In the genomic region with DNA sequence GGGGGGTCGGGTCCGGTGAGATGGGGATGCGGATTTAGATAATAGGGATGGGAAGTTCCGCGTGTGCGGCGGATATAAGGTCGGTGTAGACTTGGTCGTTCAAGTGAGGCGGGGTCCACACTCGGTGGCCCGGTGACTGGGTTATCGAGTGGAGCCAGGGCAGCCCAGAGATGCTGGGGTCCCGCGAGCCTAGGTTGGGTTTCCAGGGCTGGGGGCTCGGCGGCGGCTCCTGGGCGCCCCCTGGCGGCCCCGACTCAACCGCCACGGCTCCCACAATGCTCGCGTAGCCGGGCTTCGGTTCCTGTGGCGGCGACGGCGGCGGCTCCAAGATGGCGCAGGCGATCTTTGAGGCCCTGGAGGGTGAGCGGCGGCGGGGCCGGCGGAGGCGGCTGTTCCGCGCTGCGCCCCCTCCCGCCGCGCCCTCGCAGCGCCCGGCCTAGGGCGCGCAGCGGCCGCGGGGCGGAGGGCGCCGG, we compare ENCODE assay signal across 1 cellular context.
TF ChIP-seq lines count a peak whose summit lies in the region.

A gene (plus strand): TSS at position 304 of the 473 bp plus-strand sequence. CDS start 26 bp downstream, at position 330.

TF ChIP-seq in HepG2, 621 proteins besides CTCF, POLR2A, EP300 and RAD21 (continued from another document and continues in another):
- TF ChIP-seq, protein P1, sequence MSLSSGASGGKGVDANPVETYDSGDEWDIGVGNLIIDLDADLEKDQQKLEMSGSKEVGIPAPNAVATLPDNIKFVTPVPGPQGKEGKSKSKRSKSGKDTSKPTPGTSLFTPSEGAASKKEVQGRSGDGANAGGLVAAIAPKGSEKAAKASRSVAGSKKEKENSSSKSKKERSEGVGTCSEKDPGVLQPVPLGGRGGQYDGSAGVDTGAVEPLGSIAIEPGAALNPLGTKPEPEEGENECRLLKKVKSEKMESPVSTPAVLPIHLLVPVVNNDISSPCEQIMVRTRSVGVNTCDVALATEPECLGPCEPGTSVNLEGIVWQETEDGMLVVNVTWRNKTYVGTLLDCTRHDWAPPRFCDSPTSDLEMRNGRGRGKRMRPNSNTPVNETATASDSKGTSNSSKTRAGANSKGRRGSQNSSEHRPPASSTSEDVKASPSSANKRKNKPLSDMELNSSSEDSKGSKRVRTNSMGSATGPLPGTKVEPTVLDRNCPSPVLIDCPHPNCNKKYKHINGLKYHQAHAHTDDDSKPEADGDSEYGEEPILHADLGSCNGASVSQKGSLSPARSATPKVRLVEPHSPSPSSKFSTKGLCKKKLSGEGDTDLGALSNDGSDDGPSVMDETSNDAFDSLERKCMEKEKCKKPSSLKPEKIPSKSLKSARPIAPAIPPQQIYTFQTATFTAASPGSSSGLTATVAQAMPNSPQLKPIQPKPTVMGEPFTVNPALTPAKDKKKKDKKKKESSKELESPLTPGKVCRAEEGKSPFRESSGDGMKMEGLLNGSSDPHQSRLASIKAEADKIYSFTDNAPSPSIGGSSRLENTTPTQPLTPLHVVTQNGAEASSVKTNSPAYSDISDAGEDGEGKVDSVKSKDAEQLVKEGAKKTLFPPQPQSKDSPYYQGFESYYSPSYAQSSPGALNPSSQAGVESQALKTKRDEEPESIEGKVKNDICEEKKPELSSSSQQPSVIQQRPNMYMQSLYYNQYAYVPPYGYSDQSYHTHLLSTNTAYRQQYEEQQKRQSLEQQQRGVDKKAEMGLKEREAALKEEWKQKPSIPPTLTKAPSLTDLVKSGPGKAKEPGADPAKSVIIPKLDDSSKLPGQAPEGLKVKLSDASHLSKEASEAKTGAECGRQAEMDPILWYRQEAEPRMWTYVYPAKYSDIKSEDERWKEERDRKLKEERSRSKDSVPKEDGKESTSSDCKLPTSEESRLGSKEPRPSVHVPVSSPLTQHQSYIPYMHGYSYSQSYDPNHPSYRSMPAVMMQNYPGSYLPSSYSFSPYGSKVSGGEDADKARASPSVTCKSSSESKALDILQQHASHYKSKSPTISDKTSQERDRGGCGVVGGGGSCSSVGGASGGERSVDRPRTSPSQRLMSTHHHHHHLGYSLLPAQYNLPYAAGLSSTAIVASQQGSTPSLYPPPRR (CRISPR knock-in tag; IDR thresholded peaks at IDR 0.05; ENCODE audit: borderline replicate concordance) = peak; percentile 68; the same call in 1 of the 2 replicates
- TF ChIP-seq MIXL1 (CRISPR knock-in tag; IDR thresholded peaks at IDR 0.05) (no peak), SMAD3 (CRISPR knock-in tag; IDR thresholded peaks at IDR 0.05) (peak; percentile 91; the same call in 1 of the 2 replicates), YY1 (IDR thresholded peaks at IDR 0.05; ENCODE audit: insufficient read depth, insufficient replicate concordance, low read depth, low read length) (peak; percentile 96), ZNF136 (CRISPR knock-in tag; IDR thresholded peaks at IDR 0.05; ENCODE audit: low read depth) (no peak; the same call in 1 of the 2 replicates), ERF (CRISPR knock-in tag; IDR thresholded peaks at IDR 0.05) (no peak), ZNF350 (CRISPR knock-in tag; IDR thresholded peaks at IDR 0.05; ENCODE audit: borderline replicate concordance, low read depth) (peak; percentile 58; the same call in 1 of the 2 replicates), PAX8 (CRISPR knock-in tag; IDR thresholded peaks at IDR 0.05; ENCODE audit: borderline replicate concordance) (0 out of 2 replicates have a peak, but pooled peaks have one; percentile 63), ZNF282 (IDR thresholded peaks at IDR 0.05; ENCODE audit: partially characterized antibody) (no peak), ZNF263 (CRISPR knock-in tag; IDR thresholded peaks at IDR 0.05) (no peak; the same call in 1 of the 2 replicates), RBFOX2 (IDR thresholded peaks at IDR 0.05; ENCODE audit: low read depth, low read length) (no peak; the same call in 1 of the 2 replicates), ZNF234 (CRISPR knock-in tag; conservative IDR thresholded peaks at IDR 0.05) (0 out of 2 replicates have a peak, but pooled peaks have one; percentile 25), RFXANK (CRISPR knock-in tag; IDR thresholded peaks at IDR 0.05) (no peak; the same call in 1 of the 2 replicates), HDAC6 (IDR thresholded peaks at IDR 0.05; ENCODE audit: low read depth, low read length) (no peak), ZNF124 (CRISPR knock-in tag; IDR thresholded peaks at IDR 0.05) (peak; percentile 96), ZNF205 (CRISPR knock-in tag; IDR thresholded peaks at IDR 0.05) (peak; percentile 76; the same call in 1 of the 2 replicates), SMC3 (IDR thresholded peaks at IDR 0.05; ENCODE audit: low read length) (peak; percentile 65; the same call in 1 of the 2 replicates), ZFP41 (CRISPR knock-in tag; IDR thresholded peaks at IDR 0.05; ENCODE audit: borderline replicate concordance) (no peak), ZNF543 (CRISPR knock-in tag; IDR thresholded peaks at IDR 0.05) (peak; percentile 16), TOPORS (CRISPR knock-in tag; IDR thresholded peaks at IDR 0.05) (no peak; the same call in 1 of the 2 replicates), ZBTB38 (CRISPR knock-in tag; IDR thresholded peaks at IDR 0.05) (no peak), ZNF337 (CRISPR knock-in tag; IDR thresholded peaks at IDR 0.05; ENCODE audit: borderline replicate concordance, low read depth) (peak; percentile 36; the same call in 1 of the 2 replicates), ZNF20 (CRISPR knock-in tag; IDR thresholded peaks at IDR 0.05) (no peak), SNAPC2 (CRISPR knock-in tag; IDR thresholded peaks at IDR 0.05) (no peak; the same call in 1 of the 2 replicates), ARNT (IDR thresholded peaks at IDR 0.05) (no peak), ZNF720 (CRISPR knock-in tag; IDR thresholded peaks at IDR 0.05) (no peak), ZNF713 (CRISPR knock-in tag; IDR thresholded peaks at IDR 0.05) (no peak), HNRNPK (IDR thresholded peaks at IDR 0.05; ENCODE audit: low read depth, low read length, poor library complexity, severe bottlenecking) (peak; percentile 62), ZNF781 (CRISPR knock-in tag; IDR thresholded peaks at IDR 0.05; ENCODE audit: borderline replicate concordance, not compliant biosample characterization) (peak; percentile 48), SNRNP70 (IDR thresholded peaks at IDR 0.05; ENCODE audit: low read depth, low read length) (no peak), CREM (IDR thresholded peaks at IDR 0.05) (no peak), CREM (CRISPR knock-in tag; IDR thresholded peaks at IDR 0.05) (no peak), SP4 (CRISPR knock-in tag; IDR thresholded peaks at IDR 0.05) (no peak), CHCHD3 (CRISPR knock-in tag; IDR thresholded peaks at IDR 0.05) (no peak), ZNF251 (CRISPR knock-in tag; IDR thresholded peaks at IDR 0.05) (no peak), ZNF224 (CRISPR knock-in tag; IDR thresholded peaks at IDR 0.05) (peak; percentile 69; the same call in 1 of the 2 replicates), ZFY (CRISPR knock-in tag; IDR thresholded peaks at IDR 0.05) (no peak), ZNF468 (CRISPR knock-in tag; IDR thresholded peaks at IDR 0.05) (no peak), ZNF335 (CRISPR knock-in tag; IDR thresholded peaks at IDR 0.05) (no peak), ZNF451 (CRISPR knock-in tag; IDR thresholded peaks at IDR 0.05) (0 out of 2 replicates have a peak, but pooled peaks have one; percentile 20), MATR3 (CRISPR knock-in tag; IDR thresholded peaks at IDR 0.05) (no peak), MIER3 (CRISPR knock-in tag; IDR thresholded peaks at IDR 0.05; ENCODE audit: borderline replicate concordance) (no peak), CHD2 (IDR thresholded peaks at IDR 0.05; ENCODE audit: low read depth, low read length) (no peak), ZNF138 (CRISPR knock-in tag; IDR thresholded peaks at IDR 0.05; ENCODE audit: low read depth) (no peak), ZNF446 (CRISPR knock-in tag; IDR thresholded peaks at IDR 0.05) (no peak), GTF2F1 (IDR thresholded peaks at IDR 0.05; ENCODE audit: low read length) (no peak), CC2D1A (CRISPR knock-in tag; IDR thresholded peaks at IDR 0.05) (no peak)
- TF ChIP-seq, protein P2, sequence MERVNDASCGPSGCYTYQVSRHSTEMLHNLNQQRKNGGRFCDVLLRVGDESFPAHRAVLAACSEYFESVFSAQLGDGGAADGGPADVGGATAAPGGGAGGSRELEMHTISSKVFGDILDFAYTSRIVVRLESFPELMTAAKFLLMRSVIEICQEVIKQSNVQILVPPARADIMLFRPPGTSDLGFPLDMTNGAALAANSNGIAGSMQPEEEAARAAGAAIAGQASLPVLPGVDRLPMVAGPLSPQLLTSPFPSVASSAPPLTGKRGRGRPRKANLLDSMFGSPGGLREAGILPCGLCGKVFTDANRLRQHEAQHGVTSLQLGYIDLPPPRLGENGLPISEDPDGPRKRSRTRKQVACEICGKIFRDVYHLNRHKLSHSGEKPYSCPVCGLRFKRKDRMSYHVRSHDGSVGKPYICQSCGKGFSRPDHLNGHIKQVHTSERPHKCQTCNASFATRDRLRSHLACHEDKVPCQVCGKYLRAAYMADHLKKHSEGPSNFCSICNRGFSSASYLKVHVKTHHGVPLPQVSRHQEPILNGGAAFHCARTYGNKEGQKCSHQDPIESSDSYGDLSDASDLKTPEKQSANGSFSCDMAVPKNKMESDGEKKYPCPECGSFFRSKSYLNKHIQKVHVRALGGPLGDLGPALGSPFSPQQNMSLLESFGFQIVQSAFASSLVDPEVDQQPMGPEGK (CRISPR knock-in tag; IDR thresholded peaks at IDR 0.05) = no peak
- TF ChIP-seq, protein P3, sequence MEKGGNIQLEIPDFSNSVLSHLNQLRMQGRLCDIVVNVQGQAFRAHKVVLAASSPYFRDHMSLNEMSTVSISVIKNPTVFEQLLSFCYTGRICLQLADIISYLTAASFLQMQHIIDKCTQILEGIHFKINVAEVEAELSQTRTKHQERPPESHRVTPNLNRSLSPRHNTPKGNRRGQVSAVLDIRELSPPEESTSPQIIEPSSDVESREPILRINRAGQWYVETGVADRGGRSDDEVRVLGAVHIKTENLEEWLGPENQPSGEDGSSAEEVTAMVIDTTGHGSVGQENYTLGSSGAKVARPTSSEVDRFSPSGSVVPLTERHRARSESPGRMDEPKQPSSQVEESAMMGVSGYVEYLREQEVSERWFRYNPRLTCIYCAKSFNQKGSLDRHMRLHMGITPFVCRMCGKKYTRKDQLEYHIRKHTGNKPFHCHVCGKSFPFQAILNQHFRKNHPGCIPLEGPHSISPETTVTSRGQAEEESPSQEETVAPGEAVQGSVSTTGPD (CRISPR knock-in tag; IDR thresholded peaks at IDR 0.05) = no peak
- TF ChIP-seq, protein P4, sequence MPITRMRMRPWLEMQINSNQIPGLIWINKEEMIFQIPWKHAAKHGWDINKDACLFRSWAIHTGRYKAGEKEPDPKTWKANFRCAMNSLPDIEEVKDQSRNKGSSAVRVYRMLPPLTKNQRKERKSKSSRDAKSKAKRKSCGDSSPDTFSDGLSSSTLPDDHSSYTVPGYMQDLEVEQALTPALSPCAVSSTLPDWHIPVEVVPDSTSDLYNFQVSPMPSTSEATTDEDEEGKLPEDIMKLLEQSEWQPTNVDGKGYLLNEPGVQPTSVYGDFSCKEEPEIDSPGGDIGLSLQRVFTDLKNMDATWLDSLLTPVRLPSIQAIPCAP (CRISPR knock-in tag; IDR thresholded peaks at IDR 0.05; ENCODE audit: low read depth) = no peak
- TF ChIP-seq, protein P5, sequence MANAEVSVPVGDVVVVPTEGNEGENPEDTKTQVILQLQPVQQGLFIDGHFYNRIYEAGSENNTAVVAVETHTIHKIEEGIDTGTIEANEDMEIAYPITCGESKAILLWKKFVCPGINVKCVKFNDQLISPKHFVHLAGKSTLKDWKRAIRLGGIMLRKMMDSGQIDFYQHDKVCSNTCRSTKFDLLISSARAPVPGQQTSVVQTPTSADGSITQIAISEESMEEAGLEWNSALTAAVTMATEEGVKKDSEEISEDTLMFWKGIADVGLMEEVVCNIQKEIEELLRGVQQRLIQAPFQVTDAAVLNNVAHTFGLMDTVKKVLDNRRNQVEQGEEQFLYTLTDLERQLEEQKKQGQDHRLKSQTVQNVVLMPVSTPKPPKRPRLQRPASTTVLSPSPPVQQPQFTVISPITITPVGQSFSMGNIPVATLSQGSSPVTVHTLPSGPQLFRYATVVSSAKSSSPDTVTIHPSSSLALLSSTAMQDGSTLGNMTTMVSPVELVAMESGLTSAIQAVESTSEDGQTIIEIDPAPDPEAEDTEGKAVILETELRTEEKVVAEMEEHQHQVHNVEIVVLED (CRISPR knock-in tag; IDR thresholded peaks at IDR 0.05; ENCODE audit: borderline replicate concordance) = peak; percentile 42
- TF ChIP-seq, protein P6, sequence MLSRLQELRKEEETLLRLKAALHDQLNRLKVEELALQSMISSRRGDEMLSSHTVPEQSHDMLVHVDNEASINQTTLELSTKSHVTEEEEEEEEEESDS (CRISPR knock-in tag; IDR thresholded peaks at IDR 0.05; ENCODE audit: borderline replicate concordance) = no peak
- TF ChIP-seq, protein P7, sequence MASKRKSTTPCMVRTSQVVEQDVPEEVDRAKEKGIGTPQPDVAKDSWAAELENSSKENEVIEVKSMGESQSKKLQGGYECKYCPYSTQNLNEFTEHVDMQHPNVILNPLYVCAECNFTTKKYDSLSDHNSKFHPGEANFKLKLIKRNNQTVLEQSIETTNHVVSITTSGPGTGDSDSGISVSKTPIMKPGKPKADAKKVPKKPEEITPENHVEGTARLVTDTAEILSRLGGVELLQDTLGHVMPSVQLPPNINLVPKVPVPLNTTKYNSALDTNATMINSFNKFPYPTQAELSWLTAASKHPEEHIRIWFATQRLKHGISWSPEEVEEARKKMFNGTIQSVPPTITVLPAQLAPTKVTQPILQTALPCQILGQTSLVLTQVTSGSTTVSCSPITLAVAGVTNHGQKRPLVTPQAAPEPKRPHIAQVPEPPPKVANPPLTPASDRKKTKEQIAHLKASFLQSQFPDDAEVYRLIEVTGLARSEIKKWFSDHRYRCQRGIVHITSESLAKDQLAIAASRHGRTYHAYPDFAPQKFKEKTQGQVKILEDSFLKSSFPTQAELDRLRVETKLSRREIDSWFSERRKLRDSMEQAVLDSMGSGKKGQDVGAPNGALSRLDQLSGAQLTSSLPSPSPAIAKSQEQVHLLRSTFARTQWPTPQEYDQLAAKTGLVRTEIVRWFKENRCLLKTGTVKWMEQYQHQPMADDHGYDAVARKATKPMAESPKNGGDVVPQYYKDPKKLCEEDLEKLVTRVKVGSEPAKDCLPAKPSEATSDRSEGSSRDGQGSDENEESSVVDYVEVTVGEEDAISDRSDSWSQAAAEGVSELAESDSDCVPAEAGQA (IDR thresholded peaks at IDR 0.05; ENCODE audit: low read depth) = peak; percentile 74; the same call in 1 of the 2 replicates
- TF ChIP-seq, protein P7 (CRISPR knock-in tag; IDR thresholded peaks at IDR 0.05; ENCODE audit: borderline replicate concordance) = no peak
